Comparison of ENCODE assay signal across 10 cellular contexts in genomic region chr7:3149231-3149960, GRCh38.
"Had no signal": no experiment of that assay in that cellular context is flagged by ENCODE, and none has a peak within 500 bp of the region (broad histone marks: within the 10 kb centered on the region; RNA-seq: fewer than 3 reads in every experiment).

No MANE protein-coding gene starts in this region.

- H3K27ac ChIP-seq: gastroesophageal sphincter, testis had no signal

- H3K4me3 ChIP-seq: gastroesophageal sphincter, testis had no signal

- H3K27me3 ChIP-seq: testis had no signal

- H3K36me3 ChIP-seq: gastroesophageal sphincter had no signal

- ATAC-seq: gastroesophageal sphincter; natural killer cell; stimulated activated naive CD8-positive, alpha-beta T cell treated with anti-CD3 and anti-CD28 coated beads, Interleukin-15, amount 100 ng/mL, for 72 hours had no signal

- H3K4me1 ChIP-seq: testis had no signal

- DNase-seq: activated naive CD4-positive, alpha-beta T cell treated with anti-CD3 and anti-CD28 coated beads, Interleukin-2, amount 50 U/mL, for 16 hours; amygdala; cortex of kidney; effector CD8-positive, alpha-beta T cell; kidney glomerular epithelial cell; natural killer cell; stimulated activated CD4-positive, alpha-beta T cell treated with anti-CD3 and anti-CD28 coated beads, Interleukin-2, amount 100 ng/mL, for 48 hours; stimulated activated naive CD8-positive, alpha-beta T cell treated with anti-CD3 and anti-CD28 coated beads, Interleukin-15, amount 100 ng/mL, for 72 hours; testis had no signal

- H3K9me3 ChIP-seq: testis had no signal
